Comparison of ENCODE assay signal across 10 cellular contexts in genomic region chr7:22094413-22095304, GRCh38.
DNase-seq lines count a peak whose midpoint lies in the region; ATAC-seq and TF ChIP-seq lines count a peak whose summit lies in the region.
"Had no signal": no experiment of that assay in that cellular context is flagged by ENCODE, and none has a peak within 500 bp of the region (broad histone marks: within the 10 kb centered on the region; RNA-seq: fewer than 3 reads in every experiment).

No MANE protein-coding gene starts in this region.

- H4K20me1 ChIP-seq in SK-N-SH (ENCODE audit: insufficient read depth), result no peaks in the 10 kb centered on the region

- POLR2A ChIA-PET in SK-N-SH (lab: Yijun Ruan, JAX), result interaction anchor here (1.0 kb wide), 1 partner anchor 12 kb away, joined by 3 read pairs; no protein-coding TSS in a partner anchor

- TF ChIP-seq CTCF in SK-N-SH (IDR thresholded peaks at IDR 0.05), result peak; percentile 28; the same call in 1 of the 2 replicates
- no peak for TF ChIP-seq CTCF in coronary artery (IDR thresholded peaks at IDR 0.05)
- no peak for TF ChIP-seq CTCF in thyroid gland (IDR thresholded peaks at IDR 0.05)

- H3K9ac ChIP-seq in SK-N-SH, result no peak overlapping the region

- no peaks in the 10 kb centered on the region for H3K9me3 ChIP-seq in SK-N-SH
- no peaks in the 10 kb centered on the region for H3K9me3 ChIP-seq in thyroid gland

- H3K9me2 ChIP-seq in SK-N-SH, result no peaks in the 10 kb centered on the region

- ATAC-seq in SK-N-SH treated with all-trans-retinoic acid at 6 μM for 48 hours (no peak; the same call in 1 of the 3 replicates), HG02885 (IDR thresholded peaks at IDR 0.05; ENCODE audit: poor library complexity, unreplicated experiment) (no peak)

- CTCF ChIA-PET in SK-N-SH (lab: Yijun Ruan, JAX), result interaction anchor here (0.6 to 11.7 kb wide), 7 partner anchors 8 to 1312 kb away, joined by 3 to 104 read pairs (median 4); partner anchors contain the start of gene STEAP1B

- TF ChIP-seq EP300 in SK-N-SH (IDR thresholded peaks at IDR 0.05; ENCODE audit: borderline replicate concordance in 1 of 2, low read depth in 1 of 2, low read length in 1 of 2), result no peak

- no peak for TF ChIP-seq RAD21 in SK-N-SH (IDR thresholded peaks at IDR 0.05; ENCODE audit: low read length)

- H3K4me1 ChIP-seq in SK-N-SH (ENCODE audit: control insufficient read depth in 1 of 2, insufficient read depth in 2 of 2, low read depth in 1 of 2, low read length in 1 of 2) (no peaks in the 10 kb centered on the region), thyroid gland (peaks cover 0 to 4% of the 10 kb centered on the region in 2 donors)

- no peak overlapping the region for H3K4me2 ChIP-seq in SK-N-SH

- H2AFZ ChIP-seq in SK-N-SH (ENCODE audit: low read depth), result no peak overlapping the region

- H3K79me2 ChIP-seq in SK-N-SH (ENCODE audit: insufficient read depth), result no peaks in the 10 kb centered on the region

- intact Hi-C loops in thyroid gland (cut with DNase I), result no loop called here

- H3K36me3 ChIP-seq in SK-N-SH (replicated peaks in 1 of 2; ENCODE audit: control insufficient read depth in 1 of 2, insufficient read depth in 2 of 2, low read length in 1 of 2) (no peaks in the 10 kb centered on the region), thyroid gland (no peaks in the 10 kb centered on the region)

- no peaks in the 10 kb centered on the region for H3F3A ChIP-seq in SK-N-SH (replicated peaks; ENCODE audit: insufficient read depth)

- H3K27ac ChIP-seq in SK-N-SH (ENCODE audit: low read depth in 2 of 2, low read length in 1 of 2) (no peak overlapping the region), coronary artery (no peak overlapping the region), thyroid gland (no peak overlapping the region)

- peaks cover 9% of the 10 kb centered on the region; the same call in 1 of the 2 replicates for H3K27me3 ChIP-seq in SK-N-SH (ENCODE audit: insufficient read depth)
- no peaks in the 10 kb centered on the region for H3K27me3 ChIP-seq in thyroid gland

- 24% methylated on average over 11 of the region's 11 CpGs for WGBS in SK-N-SH (ENCODE audit: low lambda C conversion rate)
- WGBS in thyroid gland, 2 donors, result 58 to 61% methylated on average over 11 of the region's 11 CpGs

- no peak for DNase-seq in SK-N-SH
- DNase-seq in NCI-H187 treated with DMSO at 0.1 percent for 48 hours (lab: John Stamatoyannopoulos, UW), result peak; percentile 39
- DNase-seq in coronary artery (ENCODE audit: low spot score), result peak; percentile 33
- peak; percentile 7 to 20 for DNase-seq in thyroid gland
- DNase-seq in DMS153 (lab: John Stamatoyannopoulos, UW), result no peak
- no peak for DNase-seq in SIG-M5 treated with dmso at 0.1 percent for 504 hours (lab: John Stamatoyannopoulos, UW; ENCODE audit: unreplicated experiment)
- DNase-seq: activated gamma-delta T cell treated with Interleukin-2 at 50 U/mL for 16 hours, T-helper 2 cell had no signal

- H3K4me3 ChIP-seq in SK-N-SH (ENCODE audit: low read depth in 2 of 2, low read length in 1 of 2), result no peak overlapping the region
- no peak overlapping the region for H3K4me3 ChIP-seq in coronary artery
- no peak overlapping the region for H3K4me3 ChIP-seq in thyroid gland (replicated peaks in 1 of 3)

- no peak for TF ChIP-seq POLR2A in thyroid gland (IDR thresholded peaks at IDR 0.05)

TF ChIP-seq in SK-N-SH, 30 proteins besides CTCF, POLR2A, EP300 and RAD21:
- TF ChIP-seq YY1 (IDR thresholded peaks at IDR 0.05; ENCODE audit: low read depth) (no peak), MEF2A (IDR thresholded peaks at IDR 0.05; ENCODE audit: borderline replicate concordance, low read depth) (no peak), FOXJ3 (CRISPR knock-in tag; IDR thresholded peaks at IDR 0.05) (no peak)

TF ChIP-seq in SK-N-SH treated with all-trans-retinoic acid at 6 μM for 48 hours, 23 proteins besides CTCF, POLR2A, EP300 and RAD21:
- TF ChIP-seq ZNF70 (CRISPR knock-in tag; IDR thresholded peaks at IDR 0.05) (no peak), TCF4 (CRISPR knock-in tag; IDR thresholded peaks at IDR 0.05; ENCODE audit: borderline replicate concordance) (no peak), CSDC2 (CRISPR knock-in tag; IDR thresholded peaks at IDR 0.05) (no peak), ISL1 (CRISPR knock-in tag; IDR thresholded peaks at IDR 0.05) (no peak), GLIS3 (CRISPR knock-in tag; IDR thresholded peaks at IDR 0.05) (no peak), ARNTL (CRISPR knock-in tag; IDR thresholded peaks at IDR 0.05; ENCODE audit: borderline replicate concordance, low read depth) (no peak), CSRNP3 (CRISPR knock-in tag; IDR thresholded peaks at IDR 0.05) (no peak), OSR1 (CRISPR knock-in tag; IDR thresholded peaks at IDR 0.05) (no peak), POU6F1 (CRISPR knock-in tag; IDR thresholded peaks at IDR 0.05; ENCODE audit: borderline replicate concordance, low read depth) (no peak), RARB (CRISPR knock-in tag; IDR thresholded peaks at IDR 0.05) (no peak), TSHZ2 (CRISPR knock-in tag; IDR thresholded peaks at IDR 0.05) (no peak), ZFP3 (CRISPR knock-in tag; IDR thresholded peaks at IDR 0.05) (no peak), ESRRG (CRISPR knock-in tag; IDR thresholded peaks at IDR 0.05) (no peak), BACH2 (CRISPR knock-in tag; IDR thresholded peaks at IDR 0.05; ENCODE audit: borderline replicate concordance) (no peak), ZFP30 (CRISPR knock-in tag; IDR thresholded peaks at IDR 0.05) (no peak), SNAI2 (CRISPR knock-in tag; IDR thresholded peaks at IDR 0.05) (no peak)
TF ChIP-seq in SK-N-SH treated with all-trans-retinoic acid at 6 μM for 48 hours: peak in this region for 0.

Comparison
In these comparisons a context has a peak if more than half of its experiments do, and no peak if none do; other contexts are left out.
1. DNase-seq: peak in NCI-H187 treated with DMSO at 0.1 percent for 48 hours (single experiment), coronary artery (single experiment) and thyroid gland (2 of 2); none in SK-N-SH (single experiment), DMS153 (single experiment) and SIG-M5 treated with dmso at 0.1 percent for 504 hours (single experiment).